In genomic region chr10:92690211-92691041, GRCh38 we compare ENCODE assay signal across 8 cellular contexts. TPM values are rescaled to one million over a fixed set of nuclear protein-coding genes. Genes with fewer than 3 reads are reported as not detected.
DNase-seq lines count a peak whose midpoint lies in the region; ATAC-seq and TF ChIP-seq lines count a peak whose summit lies in the region.

No MANE protein-coding gene starts in this region.

- H3K27me3 ChIP-seq in SJCRH30 (no peaks in the 10 kb centered on the region), cardiac muscle cell (peaks cover 83% of the 10 kb centered on the region)

- H3K27ac ChIP-seq in SJCRH30 (peak overlapping the region; percentile 51), cardiac muscle cell (no peak overlapping the region)

- H3K4me1 Mint-ChIP-seq in CD14-positive monocyte = peaks cover 68% of the 10 kb centered on the region
- H3K4me1 Mint-ChIP-seq in activated naive CD4-positive, alpha-beta T cell treated with anti-CD3 and anti-CD28 coated beads for 36 hours (ENCODE audit: low read depth) = peaks cover 19% of the 10 kb centered on the region

- H3K4me3 Mint-ChIP-seq in CD14-positive monocyte = peak overlapping the region; percentile 97 to 100
- peak overlapping the region; percentile 58 for H3K4me3 Mint-ChIP-seq in activated naive CD4-positive, alpha-beta T cell treated with anti-CD3 and anti-CD28 coated beads for 36 hours

- TF ChIP-seq CTCF in CD14-positive monocyte (IDR thresholded peaks at IDR 0.05) = no peak
- TF ChIP-seq CTCF in cardiac muscle cell (IDR thresholded peaks at IDR 0.05; ENCODE audit: low read depth, low read length) = no peak

- no peaks in the 10 kb centered on the region for H3K36me3 ChIP-seq in SJCRH30
- no peaks in the 10 kb centered on the region for H3K36me3 ChIP-seq in cardiac muscle cell

- peak overlapping the region; percentile 95 to 98 (median 96) for H3K27ac Mint-ChIP-seq in CD14-positive monocyte
- no peak overlapping the region for H3K27ac Mint-ChIP-seq in activated naive CD4-positive, alpha-beta T cell treated with anti-CD3 and anti-CD28 coated beads for 36 hours

- H3K27me3 Mint-ChIP-seq in CD14-positive monocyte (ENCODE audit: low read depth in 3 of 3) = no peaks in the 10 kb centered on the region
- H3K27me3 Mint-ChIP-seq in activated naive CD4-positive, alpha-beta T cell treated with anti-CD3 and anti-CD28 coated beads for 36 hours (ENCODE audit: low read depth) = peaks cover 65% of the 10 kb centered on the region

- ATAC-seq in HG02571 (IDR thresholded peaks at IDR 0.05; ENCODE audit: unreplicated experiment) (peak; percentile 24), GM21360 (IDR thresholded peaks at IDR 0.05; ENCODE audit: unreplicated experiment) (no peak)

- DNase-seq in CD14-positive monocyte (ENCODE audit: low spot score) (peak; percentile 73), SJCRH30 (peak; percentile 24 to 42), cardiac muscle cell (ENCODE audit: low read depth in 1 of 2, low spot score in 1 of 2) (peak; percentile 6 to 74), pons (ENCODE audit: low spot score) (peak; percentile 40), NCI-H1694 (lab: John Stamatoyannopoulos, UW) (no peak)
- DNase-seq in activated naive CD4-positive, alpha-beta T cell treated with anti-CD3 and anti-CD28 coated beads for 36 hours = peak; percentile 74

- H3K4me1 ChIP-seq in SJCRH30 = no peaks in the 10 kb centered on the region
- no peaks in the 10 kb centered on the region for H3K4me1 ChIP-seq in cardiac muscle cell (ENCODE audit: low read depth)

- CTCF ChIA-PET in activated naive CD4-positive, alpha-beta T cell treated with anti-CD3 and anti-CD28 coated beads for 36 hours (lab: Charles Lee) = interaction anchor here (0.8 to 1.3 kb wide), 4 partner anchors 7 to 151 kb away, joined by 3 to 4 read pairs (median 4); no protein-coding TSS in a partner anchor

- intact Hi-C loops in CD14-positive monocyte (cut with micrococcal nuclease) = loop anchor here (2.0 to 10.0 kb wide), 4 partner anchors 64 to 157 kb away; partner anchors contain the start of genes EXOC6 (in 2 of the 2) and KIF11 (in 1 of the 2)
- intact Hi-C loops in activated naive CD4-positive, alpha-beta T cell treated with anti-CD3 and anti-CD28 coated beads for 36 hours (cut with micrococcal nuclease) = loop anchor here (1.0 to 10.0 kb wide), 5 partner anchors 9 to 1012 kb away; partner anchors contain the start of genes CYP26C1, EXOC6, FRA10AC1 and KIF11

- H3K36me3 Mint-ChIP-seq in CD14-positive monocyte = peaks cover 33 to 49% of the 10 kb centered on the region in 2 donors
- H3K36me3 Mint-ChIP-seq in activated naive CD4-positive, alpha-beta T cell treated with anti-CD3 and anti-CD28 coated beads for 36 hours (ENCODE audit: low read depth) = no peaks in the 10 kb centered on the region

- peaks cover 0 to 11% (median 5%) of the 10 kb centered on the region in 7 donors for H3K9me3 Mint-ChIP-seq in CD14-positive monocyte
- H3K9me3 Mint-ChIP-seq in activated naive CD4-positive, alpha-beta T cell treated with anti-CD3 and anti-CD28 coated beads for 36 hours = no peaks in the 10 kb centered on the region

- H3K4me3 ChIP-seq in SJCRH30 (peak overlapping the region; percentile 77), cardiac muscle cell (peak overlapping the region; percentile 25)

- H3K9me3 ChIP-seq in SJCRH30 (replicated peaks) (no peaks in the 10 kb centered on the region), cardiac muscle cell (ENCODE audit: low read depth) (no peaks in the 10 kb centered on the region)

RNA-seq across cellular contexts. Expression of gene HHEX, which starts 0.7 kb away (rescaled TPM):
- polyA plus RNA-seq in CD14-positive monocyte = 10 to 100 TPM; 33.6 to 54.6 TPM
- 2.9 and 4.2 TPM in 2 replicates for total RNA-seq in SJCRH30 (2014; rRNA removed; shearing (Covaris generic))
- total RNA-seq in activated naive CD4-positive, alpha-beta T cell treated with anti-CD3 and anti-CD28 coated beads for 36 hours = under 1 TPM in 1 of 2 experiments, not detected in 1; 0.15 TPM
- total RNA-seq in cardiac muscle cell = 0.32 and 0.89 TPM in 2 replicates
- 0.43 and 0.61 TPM in 2 replicates for polyA plus RNA-seq in cardiac muscle cell
